In genomic region chr19:55173717-55174409, GRCh38 we compare ENCODE assay signal across 1 cellular context.
TF ChIP-seq lines count a peak whose summit lies in the region.

No MANE protein-coding gene starts in this region.

TF ChIP-seq in K562, 482 proteins besides CTCF, POLR2A, EP300 and RAD21 (continued from another document and continues in another):
- TF ChIP-seq, protein P1, sequence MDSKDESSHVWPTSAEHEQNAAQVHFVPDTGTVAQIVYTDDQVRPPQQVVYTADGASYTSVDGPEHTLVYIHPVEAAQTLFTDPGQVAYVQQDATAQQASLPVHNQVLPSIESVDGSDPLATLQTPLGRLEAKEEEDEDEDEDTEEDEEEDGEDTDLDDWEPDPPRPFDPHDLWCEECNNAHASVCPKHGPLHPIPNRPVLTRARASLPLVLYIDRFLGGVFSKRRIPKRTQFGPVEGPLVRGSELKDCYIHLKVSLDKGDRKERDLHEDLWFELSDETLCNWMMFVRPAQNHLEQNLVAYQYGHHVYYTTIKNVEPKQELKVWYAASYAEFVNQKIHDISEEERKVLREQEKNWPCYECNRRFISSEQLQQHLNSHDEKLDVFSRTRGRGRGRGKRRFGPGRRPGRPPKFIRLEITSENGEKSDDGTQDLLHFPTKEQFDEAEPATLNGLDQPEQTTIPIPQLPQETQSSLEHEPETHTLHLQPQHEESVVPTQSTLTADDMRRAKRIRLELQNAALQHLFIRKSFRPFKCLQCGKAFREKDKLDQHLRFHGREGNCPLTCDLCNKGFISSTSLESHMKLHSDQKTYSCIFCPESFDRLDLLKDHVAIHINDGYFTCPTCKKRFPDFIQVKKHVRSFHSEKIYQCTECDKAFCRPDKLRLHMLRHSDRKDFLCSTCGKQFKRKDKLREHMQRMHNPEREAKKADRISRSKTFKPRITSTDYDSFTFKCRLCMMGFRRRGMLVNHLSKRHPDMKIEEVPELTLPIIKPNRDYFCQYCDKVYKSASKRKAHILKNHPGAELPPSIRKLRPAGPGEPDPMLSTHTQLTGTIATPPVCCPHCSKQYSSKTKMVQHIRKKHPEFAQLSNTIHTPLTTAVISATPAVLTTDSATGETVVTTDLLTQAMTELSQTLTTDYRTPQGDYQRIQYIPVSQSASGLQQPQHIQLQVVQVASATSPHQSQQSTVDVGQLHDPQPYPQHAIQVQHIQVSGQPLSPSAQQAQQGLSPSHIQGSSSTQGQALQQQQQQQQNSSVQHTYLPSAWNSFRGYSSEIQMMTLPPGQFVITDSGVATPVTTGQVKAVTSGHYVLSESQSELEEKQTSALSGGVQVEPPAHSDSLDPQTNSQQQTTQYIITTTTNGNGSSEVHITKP (IDR thresholded peaks at IDR 0.05; ENCODE audit: partially characterized antibody), result no peak
- TF ChIP-seq ZNF133 (CRISPR knock-in tag; IDR thresholded peaks at IDR 0.05) (no peak), ZNF408 (CRISPR knock-in tag; IDR thresholded peaks at IDR 0.05; ENCODE audit: low read depth) (no peak), MAZ (CRISPR knock-in tag; conservative IDR thresholded peaks at IDR 0.05 in 1 of 2, IDR thresholded peaks at IDR 0.05 in 1 of 2) (peak in 1 of 2 experiments; percentile 52; a peak in 2 of 4 replicates), HDAC3 (IDR thresholded peaks at IDR 0.05; ENCODE audit: borderline replicate concordance, partially characterized antibody) (no peak), ZNF347 (CRISPR knock-in tag; IDR thresholded peaks at IDR 0.05; ENCODE audit: low read depth) (no peak), MAFF (IDR thresholded peaks at IDR 0.05; ENCODE audit: low read length) (no peak), PTRF (tag; IDR thresholded peaks at IDR 0.05) (no peak), GABPA (tag; conservative IDR thresholded peaks at IDR 0.05; ENCODE audit: low read depth) (peak; percentile 51; the same call in 1 of the 2 replicates), NELFE (IDR thresholded peaks at IDR 0.05; ENCODE audit: insufficient read depth, insufficient read length) (no peak), RBM14 (IDR thresholded peaks at IDR 0.05; ENCODE audit: borderline replicate concordance, insufficient read depth, low read depth, low read length) (no peak), KLF1 (tag; IDR thresholded peaks at IDR 0.05) (no peak), SRSF1 (IDR thresholded peaks at IDR 0.05; ENCODE audit: low read depth, low read length) (no peak), ETS2 (tag; IDR thresholded peaks at IDR 0.05; ENCODE audit: borderline replicate concordance, poor library complexity, severe bottlenecking) (no peak), CTBP1 (IDR thresholded peaks at IDR 0.05; ENCODE audit: borderline replicate concordance) (0 out of 2 replicates have a peak, but pooled peaks have one; percentile 24), ZNF512 (tag; IDR thresholded peaks at IDR 0.05) (no peak), STAT5A (IDR thresholded peaks at IDR 0.05; ENCODE audit: borderline replicate concordance, low read length) (no peak), SIRT6 (IDR thresholded peaks at IDR 0.05; ENCODE audit: low read depth, low read length) (no peak), RNF2 (IDR thresholded peaks at IDR 0.05) (0 out of 2 replicates have a peak, but pooled peaks have one; percentile 7), NR3C1 (CRISPR knock-in tag; IDR thresholded peaks at IDR 0.05) (no peak), ARID2 (IDR thresholded peaks at IDR 0.05) (no peak), MED1 (CRISPR knock-in tag; IDR thresholded peaks at IDR 0.05; ENCODE audit: borderline replicate concordance) (no peak), KAT8 (IDR thresholded peaks at IDR 0.05; ENCODE audit: low read depth) (no peak), SIN3B (IDR thresholded peaks at IDR 0.05; ENCODE audit: low read depth) (no peak), SMARCA4 (IDR thresholded peaks at IDR 0.05) (0 out of 2 replicates have a peak, but pooled peaks have one; percentile 14), ZFP30 (CRISPR knock-in tag; IDR thresholded peaks at IDR 0.05; ENCODE audit: borderline replicate concordance) (no peak), BACH1 (tag; IDR thresholded peaks at IDR 0.05) (no peak), ZFP1 (CRISPR knock-in tag; IDR thresholded peaks at IDR 0.05) (no peak), TFE3 (CRISPR knock-in tag; IDR thresholded peaks at IDR 0.05) (no peak), E2F3 (CRISPR knock-in tag; IDR thresholded peaks at IDR 0.05) (no peak), NFIC (IDR thresholded peaks at IDR 0.05) (no peak), CBFA2T3 (IDR thresholded peaks at IDR 0.05) (no peak), SP2 (IDR thresholded peaks at IDR 0.05; ENCODE audit: extremely low read depth, low read depth, low read length, poor library complexity, severe bottlenecking) (no peak), SMARCB1 (IDR thresholded peaks at IDR 0.05; ENCODE audit: insufficient read length, low read depth) (no peak), ERF (CRISPR knock-in tag; IDR thresholded peaks at IDR 0.05) (no peak), ZC3H4 (CRISPR knock-in tag; IDR thresholded peaks at IDR 0.05; ENCODE audit: borderline replicate concordance) (no peak)
- TF ChIP-seq, protein P2, sequence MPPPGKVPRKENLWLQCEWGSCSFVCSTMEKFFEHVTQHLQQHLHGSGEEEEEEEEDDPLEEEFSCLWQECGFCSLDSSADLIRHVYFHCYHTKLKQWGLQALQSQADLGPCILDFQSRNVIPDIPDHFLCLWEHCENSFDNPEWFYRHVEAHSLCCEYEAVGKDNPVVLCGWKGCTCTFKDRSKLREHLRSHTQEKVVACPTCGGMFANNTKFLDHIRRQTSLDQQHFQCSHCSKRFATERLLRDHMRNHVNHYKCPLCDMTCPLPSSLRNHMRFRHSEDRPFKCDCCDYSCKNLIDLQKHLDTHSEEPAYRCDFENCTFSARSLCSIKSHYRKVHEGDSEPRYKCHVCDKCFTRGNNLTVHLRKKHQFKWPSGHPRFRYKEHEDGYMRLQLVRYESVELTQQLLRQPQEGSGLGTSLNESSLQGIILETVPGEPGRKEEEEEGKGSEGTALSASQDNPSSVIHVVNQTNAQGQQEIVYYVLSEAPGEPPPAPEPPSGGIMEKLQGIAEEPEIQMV (tag; conservative IDR thresholded peaks at IDR 0.05; ENCODE audit: low read depth), result no peak
- TF ChIP-seq, protein P3, sequence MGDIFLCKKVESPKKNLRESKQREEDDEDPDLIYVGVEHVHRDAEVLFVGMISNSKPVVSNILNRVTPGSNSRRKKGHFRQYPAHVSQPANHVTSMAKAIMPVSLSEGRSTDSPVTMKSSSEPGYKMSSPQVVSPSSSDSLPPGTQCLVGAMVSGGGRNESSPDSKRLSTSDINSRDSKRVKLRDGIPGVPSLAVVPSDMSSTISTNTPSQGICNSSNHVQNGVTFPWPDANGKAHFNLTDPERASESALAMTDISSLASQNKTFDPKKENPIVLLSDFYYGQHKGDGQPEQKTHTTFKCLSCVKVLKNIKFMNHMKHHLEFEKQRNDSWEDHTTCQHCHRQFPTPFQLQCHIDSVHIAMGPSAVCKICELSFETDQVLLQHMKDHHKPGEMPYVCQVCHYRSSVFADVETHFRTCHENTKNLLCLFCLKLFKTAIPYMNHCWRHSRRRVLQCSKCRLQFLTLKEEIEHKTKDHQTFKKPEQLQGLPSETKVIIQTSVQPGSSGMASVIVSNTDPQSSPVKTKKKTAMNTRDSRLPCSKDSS (IDR thresholded peaks at IDR 0.05; ENCODE audit: low read depth, partially characterized antibody), result no peak
- TF ChIP-seq, protein P4, sequence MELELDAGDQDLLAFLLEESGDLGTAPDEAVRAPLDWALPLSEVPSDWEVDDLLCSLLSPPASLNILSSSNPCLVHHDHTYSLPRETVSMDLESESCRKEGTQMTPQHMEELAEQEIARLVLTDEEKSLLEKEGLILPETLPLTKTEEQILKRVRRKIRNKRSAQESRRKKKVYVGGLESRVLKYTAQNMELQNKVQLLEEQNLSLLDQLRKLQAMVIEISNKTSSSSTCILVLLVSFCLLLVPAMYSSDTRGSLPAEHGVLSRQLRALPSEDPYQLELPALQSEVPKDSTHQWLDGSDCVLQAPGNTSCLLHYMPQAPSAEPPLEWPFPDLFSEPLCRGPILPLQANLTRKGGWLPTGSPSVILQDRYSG (tag; conservative IDR thresholded peaks at IDR 0.05; ENCODE audit: low read depth), result no peak
- TF ChIP-seq, protein P5, sequence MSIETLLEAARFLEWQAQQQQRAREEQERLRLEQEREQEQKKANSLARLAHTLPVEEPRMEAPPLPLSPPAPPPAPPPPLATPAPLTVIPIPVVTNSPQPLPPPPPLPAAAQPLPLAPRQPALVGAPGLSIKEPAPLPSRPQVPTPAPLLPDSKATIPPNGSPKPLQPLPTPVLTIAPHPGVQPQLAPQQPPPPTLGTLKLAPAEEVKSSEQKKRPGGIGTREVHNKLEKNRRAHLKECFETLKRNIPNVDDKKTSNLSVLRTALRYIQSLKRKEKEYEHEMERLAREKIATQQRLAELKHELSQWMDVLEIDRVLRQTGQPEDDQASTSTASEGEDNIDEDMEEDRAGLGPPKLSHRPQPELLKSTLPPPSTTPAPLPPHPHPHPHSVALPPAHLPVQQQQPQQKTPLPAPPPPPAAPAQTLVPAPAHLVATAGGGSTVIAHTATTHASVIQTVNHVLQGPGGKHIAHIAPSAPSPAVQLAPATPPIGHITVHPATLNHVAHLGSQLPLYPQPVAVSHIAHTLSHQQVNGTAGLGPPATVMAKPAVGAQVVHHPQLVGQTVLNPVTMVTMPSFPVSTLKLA (conservative IDR thresholded peaks at IDR 0.05), result peak; percentile 29 to 61; a peak in 2 of 4 replicates
- TF ChIP-seq, protein P6, sequence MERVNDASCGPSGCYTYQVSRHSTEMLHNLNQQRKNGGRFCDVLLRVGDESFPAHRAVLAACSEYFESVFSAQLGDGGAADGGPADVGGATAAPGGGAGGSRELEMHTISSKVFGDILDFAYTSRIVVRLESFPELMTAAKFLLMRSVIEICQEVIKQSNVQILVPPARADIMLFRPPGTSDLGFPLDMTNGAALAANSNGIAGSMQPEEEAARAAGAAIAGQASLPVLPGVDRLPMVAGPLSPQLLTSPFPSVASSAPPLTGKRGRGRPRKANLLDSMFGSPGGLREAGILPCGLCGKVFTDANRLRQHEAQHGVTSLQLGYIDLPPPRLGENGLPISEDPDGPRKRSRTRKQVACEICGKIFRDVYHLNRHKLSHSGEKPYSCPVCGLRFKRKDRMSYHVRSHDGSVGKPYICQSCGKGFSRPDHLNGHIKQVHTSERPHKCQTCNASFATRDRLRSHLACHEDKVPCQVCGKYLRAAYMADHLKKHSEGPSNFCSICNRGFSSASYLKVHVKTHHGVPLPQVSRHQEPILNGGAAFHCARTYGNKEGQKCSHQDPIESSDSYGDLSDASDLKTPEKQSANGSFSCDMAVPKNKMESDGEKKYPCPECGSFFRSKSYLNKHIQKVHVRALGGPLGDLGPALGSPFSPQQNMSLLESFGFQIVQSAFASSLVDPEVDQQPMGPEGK (CRISPR knock-in tag; IDR thresholded peaks at IDR 0.05; ENCODE audit: borderline replicate concordance), result no peak
- TF ChIP-seq, protein P7, sequence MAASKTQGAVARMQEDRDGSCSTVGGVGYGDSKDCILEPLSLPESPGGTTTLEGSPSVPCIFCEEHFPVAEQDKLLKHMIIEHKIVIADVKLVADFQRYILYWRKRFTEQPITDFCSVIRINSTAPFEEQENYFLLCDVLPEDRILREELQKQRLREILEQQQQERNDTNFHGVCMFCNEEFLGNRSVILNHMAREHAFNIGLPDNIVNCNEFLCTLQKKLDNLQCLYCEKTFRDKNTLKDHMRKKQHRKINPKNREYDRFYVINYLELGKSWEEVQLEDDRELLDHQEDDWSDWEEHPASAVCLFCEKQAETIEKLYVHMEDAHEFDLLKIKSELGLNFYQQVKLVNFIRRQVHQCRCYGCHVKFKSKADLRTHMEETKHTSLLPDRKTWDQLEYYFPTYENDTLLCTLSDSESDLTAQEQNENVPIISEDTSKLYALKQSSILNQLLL (CRISPR knock-in tag; IDR thresholded peaks at IDR 0.05; ENCODE audit: borderline replicate concordance), result no peak
- TF ChIP-seq, protein P8, sequence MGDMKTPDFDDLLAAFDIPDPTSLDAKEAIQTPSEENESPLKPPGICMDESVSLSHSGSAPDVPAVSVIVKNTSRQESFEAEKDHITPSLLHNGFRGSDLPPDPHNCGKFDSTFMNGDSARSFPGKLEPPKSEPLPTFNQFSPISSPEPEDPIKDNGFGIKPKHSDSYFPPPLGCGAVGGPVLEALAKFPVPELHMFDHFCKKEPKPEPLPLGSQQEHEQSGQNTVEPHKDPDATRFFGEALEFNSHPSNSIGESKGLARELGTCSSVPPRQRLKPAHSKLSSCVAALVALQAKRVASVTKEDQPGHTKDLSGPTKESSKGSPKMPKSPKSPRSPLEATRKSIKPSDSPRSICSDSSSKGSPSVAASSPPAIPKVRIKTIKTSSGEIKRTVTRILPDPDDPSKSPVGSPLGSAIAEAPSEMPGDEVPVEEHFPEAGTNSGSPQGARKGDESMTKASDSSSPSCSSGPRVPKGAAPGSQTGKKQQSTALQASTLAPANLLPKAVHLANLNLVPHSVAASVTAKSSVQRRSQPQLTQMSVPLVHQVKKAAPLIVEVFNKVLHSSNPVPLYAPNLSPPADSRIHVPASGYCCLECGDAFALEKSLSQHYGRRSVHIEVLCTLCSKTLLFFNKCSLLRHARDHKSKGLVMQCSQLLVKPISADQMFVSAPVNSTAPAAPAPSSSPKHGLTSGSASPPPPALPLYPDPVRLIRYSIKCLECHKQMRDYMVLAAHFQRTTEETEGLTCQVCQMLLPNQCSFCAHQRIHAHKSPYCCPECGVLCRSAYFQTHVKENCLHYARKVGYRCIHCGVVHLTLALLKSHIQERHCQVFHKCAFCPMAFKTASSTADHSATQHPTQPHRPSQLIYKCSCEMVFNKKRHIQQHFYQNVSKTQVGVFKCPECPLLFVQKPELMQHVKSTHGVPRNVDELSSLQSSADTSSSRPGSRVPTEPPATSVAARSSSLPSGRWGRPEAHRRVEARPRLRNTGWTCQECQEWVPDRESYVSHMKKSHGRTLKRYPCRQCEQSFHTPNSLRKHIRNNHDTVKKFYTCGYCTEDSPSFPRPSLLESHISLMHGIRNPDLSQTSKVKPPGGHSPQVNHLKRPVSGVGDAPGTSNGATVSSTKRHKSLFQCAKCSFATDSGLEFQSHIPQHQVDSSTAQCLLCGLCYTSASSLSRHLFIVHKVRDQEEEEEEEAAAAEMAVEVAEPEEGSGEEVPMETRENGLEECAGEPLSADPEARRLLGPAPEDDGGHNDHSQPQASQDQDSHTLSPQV (IDR thresholded peaks at IDR 0.05), result no peak
